1 cellular context compared by ENCODE assay signal in the genomic region with DNA sequence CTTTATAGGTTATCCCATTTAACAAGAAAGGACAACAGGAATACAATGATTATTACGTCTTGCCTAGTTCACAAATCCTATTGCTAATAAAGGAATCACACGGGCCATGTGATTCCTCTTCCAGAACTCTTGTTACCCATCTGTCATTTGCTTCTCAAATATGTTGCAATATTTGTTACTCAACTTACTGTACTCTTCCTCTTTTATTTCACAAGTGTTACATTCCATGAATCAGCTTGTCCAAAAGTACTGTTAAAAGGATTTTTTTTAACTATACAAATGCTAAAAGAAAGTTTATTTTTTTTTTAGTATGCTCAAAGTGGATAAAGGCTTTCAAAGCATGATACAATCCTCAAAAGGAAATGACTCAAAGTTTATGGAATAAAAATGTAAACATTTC.
TF ChIP-seq lines count a peak whose summit lies in the region.

No MANE protein-coding gene starts in this region.

TF ChIP-seq in HepG2, 621 proteins besides CTCF, POLR2A, EP300 and RAD21 (continues in another document):
- TF ChIP-seq, protein P1, sequence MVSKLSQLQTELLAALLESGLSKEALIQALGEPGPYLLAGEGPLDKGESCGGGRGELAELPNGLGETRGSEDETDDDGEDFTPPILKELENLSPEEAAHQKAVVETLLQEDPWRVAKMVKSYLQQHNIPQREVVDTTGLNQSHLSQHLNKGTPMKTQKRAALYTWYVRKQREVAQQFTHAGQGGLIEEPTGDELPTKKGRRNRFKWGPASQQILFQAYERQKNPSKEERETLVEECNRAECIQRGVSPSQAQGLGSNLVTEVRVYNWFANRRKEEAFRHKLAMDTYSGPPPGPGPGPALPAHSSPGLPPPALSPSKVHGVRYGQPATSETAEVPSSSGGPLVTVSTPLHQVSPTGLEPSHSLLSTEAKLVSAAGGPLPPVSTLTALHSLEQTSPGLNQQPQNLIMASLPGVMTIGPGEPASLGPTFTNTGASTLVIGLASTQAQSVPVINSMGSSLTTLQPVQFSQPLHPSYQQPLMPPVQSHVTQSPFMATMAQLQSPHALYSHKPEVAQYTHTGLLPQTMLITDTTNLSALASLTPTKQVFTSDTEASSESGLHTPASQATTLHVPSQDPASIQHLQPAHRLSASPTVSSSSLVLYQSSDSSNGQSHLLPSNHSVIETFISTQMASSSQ (IDR thresholded peaks at IDR 0.05; ENCODE audit: low read depth) = 0 out of 2 replicates have a peak, but pooled peaks have one; percentile 16
- TF ChIP-seq, protein P1 (CRISPR knock-in tag; IDR thresholded peaks at IDR 0.05; ENCODE audit: borderline replicate concordance) = no peak
- peak; percentile 52; the same call in 1 of the 2 replicates for TF ChIP-seq NFIC (IDR thresholded peaks at IDR 0.05; ENCODE audit: low read length)
- TF ChIP-seq TGIF2 (CRISPR knock-in tag; IDR thresholded peaks at IDR 0.05) = peak; percentile 58; the same call in 1 of the 2 replicates
- TF ChIP-seq SP4 (CRISPR knock-in tag; IDR thresholded peaks at IDR 0.05) = no peak
- TF ChIP-seq ZNF652 (CRISPR knock-in tag; IDR thresholded peaks at IDR 0.05; ENCODE audit: borderline replicate concordance, low read depth) = peak; percentile 88
- TF ChIP-seq POGZ (CRISPR knock-in tag; IDR thresholded peaks at IDR 0.05) = peak; percentile 55; the same call in 1 of the 2 replicates
- TF ChIP-seq THAP11 (CRISPR knock-in tag; IDR thresholded peaks at IDR 0.05) = 0 out of 2 replicates have a peak, but pooled peaks have one; percentile 48
- TF ChIP-seq CBX2 (IDR thresholded peaks at IDR 0.05; ENCODE audit: low read depth, low read length) = no peak
- TF ChIP-seq CBX2 (CRISPR knock-in tag; IDR thresholded peaks at IDR 0.05; ENCODE audit: low read depth) = no peak
- peak; percentile 36; the same call in 1 of the 2 replicates for TF ChIP-seq SMC3 (IDR thresholded peaks at IDR 0.05; ENCODE audit: low read length)
- peak; percentile 98 for TF ChIP-seq CEBPB (IDR thresholded peaks at IDR 0.05; ENCODE audit: borderline replicate concordance, low read depth, low read length)
- TF ChIP-seq SAP130 (CRISPR knock-in tag; IDR thresholded peaks at IDR 0.05; ENCODE audit: low read depth) = peak; percentile 54; the same call in 1 of the 2 replicates
- TF ChIP-seq HMG20A (CRISPR knock-in tag; IDR thresholded peaks at IDR 0.05; ENCODE audit: borderline replicate concordance) = peak; percentile 78
- no peak for TF ChIP-seq HNF4G (IDR thresholded peaks at IDR 0.05; ENCODE audit: borderline replicate concordance, low read depth, low read length)
- no peak for TF ChIP-seq HNF4G (CRISPR knock-in tag; IDR thresholded peaks at IDR 0.05; ENCODE audit: borderline replicate concordance, low read depth)
- TF ChIP-seq ELF3 (CRISPR knock-in tag; IDR thresholded peaks at IDR 0.05) = peak; percentile 54; the same call in 1 of the 2 replicates
- TF ChIP-seq HNF4A (CRISPR knock-in tag; IDR thresholded peaks at IDR 0.05) = peak; percentile 48
- TF ChIP-seq ZNF703 (CRISPR knock-in tag; IDR thresholded peaks at IDR 0.05; ENCODE audit: borderline replicate concordance) = no peak
- TF ChIP-seq, protein P2, sequence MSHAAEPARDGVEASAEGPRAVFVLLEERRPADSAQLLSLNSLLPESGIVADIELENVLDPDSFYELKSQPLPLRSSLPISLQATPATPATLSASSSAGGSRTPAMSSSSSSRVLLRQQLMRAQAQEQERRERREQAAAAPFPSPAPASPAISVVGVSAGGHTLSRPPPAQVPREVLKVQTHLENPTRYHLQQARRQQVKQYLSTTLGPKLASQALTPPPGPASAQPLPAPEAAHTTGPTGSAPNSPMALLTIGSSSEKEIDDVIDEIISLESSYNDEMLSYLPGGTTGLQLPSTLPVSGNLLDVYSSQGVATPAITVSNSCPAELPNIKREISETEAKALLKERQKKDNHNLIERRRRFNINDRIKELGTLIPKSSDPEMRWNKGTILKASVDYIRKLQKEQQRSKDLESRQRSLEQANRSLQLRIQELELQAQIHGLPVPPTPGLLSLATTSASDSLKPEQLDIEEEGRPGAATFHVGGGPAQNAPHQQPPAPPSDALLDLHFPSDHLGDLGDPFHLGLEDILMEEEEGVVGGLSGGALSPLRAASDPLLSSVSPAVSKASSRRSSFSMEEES (CRISPR knock-in tag; IDR thresholded peaks at IDR 0.05) = peak; percentile 78
- TF ChIP-seq NFATC3 (CRISPR knock-in tag; IDR thresholded peaks at IDR 0.05) = no peak
- 0 out of 2 replicates have a peak, but pooled peaks have one; percentile 24 for TF ChIP-seq TRIM24 (CRISPR knock-in tag; IDR thresholded peaks at IDR 0.05)
- 0 out of 4 replicates have a peak, but pooled peaks of 1 of the 2 experiments have one; percentile 4 for TF ChIP-seq MAFK (conservative IDR thresholded peaks at IDR 0.05 in 1 of 2, IDR thresholded peaks at IDR 0.05 in 1 of 2; ENCODE audit: low read length in 2 of 2)
- TF ChIP-seq, protein P3, sequence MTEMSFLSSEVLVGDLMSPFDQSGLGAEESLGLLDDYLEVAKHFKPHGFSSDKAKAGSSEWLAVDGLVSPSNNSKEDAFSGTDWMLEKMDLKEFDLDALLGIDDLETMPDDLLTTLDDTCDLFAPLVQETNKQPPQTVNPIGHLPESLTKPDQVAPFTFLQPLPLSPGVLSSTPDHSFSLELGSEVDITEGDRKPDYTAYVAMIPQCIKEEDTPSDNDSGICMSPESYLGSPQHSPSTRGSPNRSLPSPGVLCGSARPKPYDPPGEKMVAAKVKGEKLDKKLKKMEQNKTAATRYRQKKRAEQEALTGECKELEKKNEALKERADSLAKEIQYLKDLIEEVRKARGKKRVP (CRISPR knock-in tag; IDR thresholded peaks at IDR 0.05) = peak in 1 of 2 experiments; percentile 75; a peak in 2 of 4 replicates
- TF ChIP-seq, protein P4, sequence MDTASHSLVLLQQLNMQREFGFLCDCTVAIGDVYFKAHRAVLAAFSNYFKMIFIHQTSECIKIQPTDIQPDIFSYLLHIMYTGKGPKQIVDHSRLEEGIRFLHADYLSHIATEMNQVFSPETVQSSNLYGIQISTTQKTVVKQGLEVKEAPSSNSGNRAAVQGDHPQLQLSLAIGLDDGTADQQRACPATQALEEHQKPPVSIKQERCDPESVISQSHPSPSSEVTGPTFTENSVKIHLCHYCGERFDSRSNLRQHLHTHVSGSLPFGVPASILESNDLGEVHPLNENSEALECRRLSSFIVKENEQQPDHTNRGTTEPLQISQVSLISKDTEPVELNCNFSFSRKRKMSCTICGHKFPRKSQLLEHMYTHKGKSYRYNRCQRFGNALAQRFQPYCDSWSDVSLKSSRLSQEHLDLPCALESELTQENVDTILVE (CRISPR knock-in tag; IDR thresholded peaks at IDR 0.05) = 0 out of 2 replicates have a peak, but pooled peaks have one; percentile 34
- peak; percentile 78 for TF ChIP-seq ZNF644 (CRISPR knock-in tag; IDR thresholded peaks at IDR 0.05; ENCODE audit: low read depth)
- TF ChIP-seq KDM3A (CRISPR knock-in tag; IDR thresholded peaks at IDR 0.05; ENCODE audit: low read depth) = no peak
- TF ChIP-seq FOXP1 (IDR thresholded peaks at IDR 0.05) = no peak
- 0 out of 2 replicates have a peak, but pooled peaks have one; percentile 21 for TF ChIP-seq FOXP1 (CRISPR knock-in tag; IDR thresholded peaks at IDR 0.05)
- no peak for TF ChIP-seq RFXANK (CRISPR knock-in tag; IDR thresholded peaks at IDR 0.05)
- TF ChIP-seq, protein P5, sequence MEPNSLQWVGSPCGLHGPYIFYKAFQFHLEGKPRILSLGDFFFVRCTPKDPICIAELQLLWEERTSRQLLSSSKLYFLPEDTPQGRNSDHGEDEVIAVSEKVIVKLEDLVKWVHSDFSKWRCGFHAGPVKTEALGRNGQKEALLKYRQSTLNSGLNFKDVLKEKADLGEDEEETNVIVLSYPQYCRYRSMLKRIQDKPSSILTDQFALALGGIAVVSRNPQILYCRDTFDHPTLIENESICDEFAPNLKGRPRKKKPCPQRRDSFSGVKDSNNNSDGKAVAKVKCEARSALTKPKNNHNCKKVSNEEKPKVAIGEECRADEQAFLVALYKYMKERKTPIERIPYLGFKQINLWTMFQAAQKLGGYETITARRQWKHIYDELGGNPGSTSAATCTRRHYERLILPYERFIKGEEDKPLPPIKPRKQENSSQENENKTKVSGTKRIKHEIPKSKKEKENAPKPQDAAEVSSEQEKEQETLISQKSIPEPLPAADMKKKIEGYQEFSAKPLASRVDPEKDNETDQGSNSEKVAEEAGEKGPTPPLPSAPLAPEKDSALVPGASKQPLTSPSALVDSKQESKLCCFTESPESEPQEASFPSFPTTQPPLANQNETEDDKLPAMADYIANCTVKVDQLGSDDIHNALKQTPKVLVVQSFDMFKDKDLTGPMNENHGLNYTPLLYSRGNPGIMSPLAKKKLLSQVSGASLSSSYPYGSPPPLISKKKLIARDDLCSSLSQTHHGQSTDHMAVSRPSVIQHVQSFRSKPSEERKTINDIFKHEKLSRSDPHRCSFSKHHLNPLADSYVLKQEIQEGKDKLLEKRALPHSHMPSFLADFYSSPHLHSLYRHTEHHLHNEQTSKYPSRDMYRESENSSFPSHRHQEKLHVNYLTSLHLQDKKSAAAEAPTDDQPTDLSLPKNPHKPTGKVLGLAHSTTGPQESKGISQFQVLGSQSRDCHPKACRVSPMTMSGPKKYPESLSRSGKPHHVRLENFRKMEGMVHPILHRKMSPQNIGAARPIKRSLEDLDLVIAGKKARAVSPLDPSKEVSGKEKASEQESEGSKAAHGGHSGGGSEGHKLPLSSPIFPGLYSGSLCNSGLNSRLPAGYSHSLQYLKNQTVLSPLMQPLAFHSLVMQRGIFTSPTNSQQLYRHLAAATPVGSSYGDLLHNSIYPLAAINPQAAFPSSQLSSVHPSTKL (CRISPR knock-in tag; IDR thresholded peaks at IDR 0.05) = peak; percentile 82; the same call in 1 of the 2 replicates
- TF ChIP-seq FOXA3 (CRISPR knock-in tag; IDR thresholded peaks at IDR 0.05) = peak; percentile 76
- peak; percentile 14 for TF ChIP-seq TEAD3 (CRISPR knock-in tag; optimal IDR thresholded peaks at IDR 0.05; ENCODE audit: borderline replicate concordance)
- peak; percentile 21; the same call in 1 of the 2 replicates for TF ChIP-seq MAFF (IDR thresholded peaks at IDR 0.05; ENCODE audit: low read depth, low read length)
- peak; percentile 20; the same call in 1 of the 2 replicates for TF ChIP-seq TCF7 (IDR thresholded peaks at IDR 0.05; ENCODE audit: low read depth)
- no peak for TF ChIP-seq NR1H2 (CRISPR knock-in tag; IDR thresholded peaks at IDR 0.05; ENCODE audit: borderline replicate concordance, low read depth)
- TF ChIP-seq KLF16 (CRISPR knock-in tag; IDR thresholded peaks at IDR 0.05) = 0 out of 4 replicates have a peak, but pooled peaks of 1 of the 2 experiments have one; percentile 25
- 0 out of 2 replicates have a peak, but pooled peaks have one; percentile 21 for TF ChIP-seq MED1 (CRISPR knock-in tag; IDR thresholded peaks at IDR 0.05)
- TF ChIP-seq GATAD2A (CRISPR knock-in tag; IDR thresholded peaks at IDR 0.05) = peak; percentile 90
- peak; percentile 68; the same call in 1 of the 2 replicates for TF ChIP-seq NCOR1 (IDR thresholded peaks at IDR 0.05; ENCODE audit: borderline replicate concordance, low read length)
- no peak for TF ChIP-seq ZNF292 (CRISPR knock-in tag; IDR thresholded peaks at IDR 0.05; ENCODE audit: borderline replicate concordance, low read depth)
